ENCODE assay signal across 1 cellular context in the genomic region with DNA sequence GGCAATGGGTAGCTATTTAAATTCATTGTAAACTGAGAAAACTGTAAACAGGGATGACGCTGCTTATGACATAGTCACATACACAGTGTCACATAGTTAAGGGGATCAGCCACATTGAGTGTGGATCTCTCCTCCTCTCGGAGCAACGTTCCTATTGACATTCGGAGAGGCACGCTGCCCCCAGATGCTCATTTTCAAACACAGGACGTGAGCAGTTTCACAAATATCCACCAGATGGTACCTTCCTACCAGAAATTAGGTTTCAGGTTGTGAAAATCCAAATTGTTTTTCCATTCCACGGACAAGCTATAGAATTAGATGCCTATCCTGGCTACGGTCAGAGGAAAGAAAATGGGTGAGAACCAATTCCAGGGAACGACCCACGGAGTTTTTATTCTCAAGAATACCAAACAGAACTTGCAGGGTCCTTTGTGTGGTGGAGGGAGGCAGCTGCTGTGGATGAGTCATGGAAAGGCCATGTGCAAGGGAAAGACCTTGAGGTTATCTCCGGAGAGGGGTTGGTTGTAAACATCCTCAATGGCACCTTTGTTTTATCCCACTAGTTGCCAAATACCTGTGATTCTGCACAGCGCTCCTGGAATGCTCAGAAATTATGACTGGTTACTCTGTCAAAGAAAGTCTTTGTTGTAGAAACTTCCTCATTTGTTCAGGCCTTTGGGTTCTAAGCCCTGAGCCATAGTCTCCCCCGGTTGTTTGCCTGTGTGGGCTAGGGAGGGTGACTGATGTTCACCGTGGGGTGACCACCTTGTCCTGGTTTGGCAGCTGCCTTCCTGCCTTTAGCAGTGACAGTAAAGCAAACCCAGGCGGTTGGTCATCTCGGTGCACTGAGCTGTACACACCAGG.
TF ChIP-seq lines count a peak whose summit lies in the region.

No MANE protein-coding gene starts in this region.

TF ChIP-seq in HepG2, 621 proteins besides CTCF, POLR2A, EP300 and RAD21 (continued from another document and continues in another):
- TF ChIP-seq, protein P1, sequence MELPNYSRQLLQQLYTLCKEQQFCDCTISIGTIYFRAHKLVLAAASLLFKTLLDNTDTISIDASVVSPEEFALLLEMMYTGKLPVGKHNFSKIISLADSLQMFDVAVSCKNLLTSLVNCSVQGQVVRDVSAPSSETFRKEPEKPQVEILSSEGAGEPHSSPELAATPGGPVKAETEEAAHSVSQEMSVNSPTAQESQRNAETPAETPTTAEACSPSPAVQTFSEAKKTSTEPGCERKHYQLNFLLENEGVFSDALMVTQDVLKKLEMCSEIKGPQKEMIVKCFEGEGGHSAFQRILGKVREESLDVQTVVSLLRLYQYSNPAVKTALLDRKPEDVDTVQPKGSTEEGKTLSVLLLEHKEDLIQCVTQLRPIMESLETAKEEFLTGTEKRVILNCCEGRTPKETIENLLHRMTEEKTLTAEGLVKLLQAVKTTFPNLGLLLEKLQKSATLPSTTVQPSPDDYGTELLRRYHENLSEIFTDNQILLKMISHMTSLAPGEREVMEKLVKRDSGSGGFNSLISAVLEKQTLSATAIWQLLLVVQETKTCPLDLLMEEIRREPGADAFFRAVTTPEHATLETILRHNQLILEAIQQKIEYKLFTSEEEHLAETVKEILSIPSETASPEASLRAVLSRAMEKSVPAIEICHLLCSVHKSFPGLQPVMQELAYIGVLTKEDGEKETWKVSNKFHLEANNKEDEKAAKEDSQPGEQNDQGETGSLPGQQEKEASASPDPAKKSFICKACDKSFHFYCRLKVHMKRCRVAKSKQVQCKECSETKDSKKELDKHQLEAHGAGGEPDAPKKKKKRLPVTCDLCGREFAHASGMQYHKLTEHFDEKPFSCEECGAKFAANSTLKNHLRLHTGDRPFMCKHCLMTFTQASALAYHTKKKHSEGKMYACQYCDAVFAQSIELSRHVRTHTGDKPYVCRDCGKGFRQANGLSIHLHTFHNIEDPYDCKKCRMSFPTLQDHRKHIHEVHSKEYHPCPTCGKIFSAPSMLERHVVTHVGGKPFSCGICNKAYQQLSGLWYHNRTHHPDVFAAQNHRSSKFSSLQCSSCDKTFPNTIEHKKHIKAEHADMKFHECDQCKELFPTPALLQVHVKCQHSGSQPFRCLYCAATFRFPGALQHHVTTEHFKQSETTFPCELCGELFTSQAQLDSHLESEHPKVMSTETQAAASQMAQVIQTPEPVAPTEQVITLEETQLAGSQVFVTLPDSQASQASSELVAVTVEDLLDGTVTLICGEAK (IDR thresholded peaks at IDR 0.05) = no peak
- TF ChIP-seq, protein P1 (CRISPR knock-in tag; IDR thresholded peaks at IDR 0.05) = peak; percentile 85; the same call in 1 of the 2 replicates
- TF ChIP-seq, protein P2, sequence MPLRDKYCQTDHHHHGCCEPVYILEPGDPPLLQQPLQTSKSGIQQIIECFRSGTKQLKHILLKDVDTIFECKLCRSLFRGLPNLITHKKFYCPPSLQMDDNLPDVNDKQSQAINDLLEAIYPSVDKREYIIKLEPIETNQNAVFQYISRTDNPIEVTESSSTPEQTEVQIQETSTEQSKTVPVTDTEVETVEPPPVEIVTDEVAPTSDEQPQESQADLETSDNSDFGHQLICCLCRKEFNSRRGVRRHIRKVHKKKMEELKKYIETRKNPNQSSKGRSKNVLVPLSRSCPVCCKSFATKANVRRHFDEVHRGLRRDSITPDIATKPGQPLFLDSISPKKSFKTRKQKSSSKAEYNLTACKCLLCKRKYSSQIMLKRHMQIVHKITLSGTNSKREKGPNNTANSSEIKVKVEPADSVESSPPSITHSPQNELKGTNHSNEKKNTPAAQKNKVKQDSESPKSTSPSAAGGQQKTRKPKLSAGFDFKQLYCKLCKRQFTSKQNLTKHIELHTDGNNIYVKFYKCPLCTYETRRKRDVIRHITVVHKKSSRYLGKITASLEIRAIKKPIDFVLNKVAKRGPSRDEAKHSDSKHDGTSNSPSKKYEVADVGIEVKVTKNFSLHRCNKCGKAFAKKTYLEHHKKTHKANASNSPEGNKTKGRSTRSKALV (CRISPR knock-in tag; IDR thresholded peaks at IDR 0.05) = peak; percentile 35; the same call in 1 of the 2 replicates
- TF ChIP-seq MATR3 (CRISPR knock-in tag; IDR thresholded peaks at IDR 0.05) (no peak), SMYD3 (CRISPR knock-in tag; IDR thresholded peaks at IDR 0.05) (no peak), SMC3 (IDR thresholded peaks at IDR 0.05; ENCODE audit: low read length) (peak; percentile 74), MIER3 (CRISPR knock-in tag; IDR thresholded peaks at IDR 0.05; ENCODE audit: borderline replicate concordance) (peak; percentile 82; the same call in 1 of the 2 replicates), ZBTB7A (CRISPR knock-in tag; IDR thresholded peaks at IDR 0.05) (peak; percentile 78), HNF4A (CRISPR knock-in tag; IDR thresholded peaks at IDR 0.05) (peak; percentile 80), SIN3B (IDR thresholded peaks at IDR 0.05; ENCODE audit: low read length) (no peak), ZNF30 (CRISPR knock-in tag; IDR thresholded peaks at IDR 0.05) (no peak), NR3C1 (CRISPR knock-in tag; IDR thresholded peaks at IDR 0.05) (no peak), HNRNPLL (IDR thresholded peaks at IDR 0.05; ENCODE audit: low read depth, low read length, poor library complexity, severe bottlenecking) (no peak), ZKSCAN1 (IDR thresholded peaks at IDR 0.05; ENCODE audit: low read length) (no peak; the same call in none of the 2 replicates), GABPA (IDR thresholded peaks at IDR 0.05; ENCODE audit: low read depth, low read length) (no peak), GABPA (CRISPR knock-in tag; IDR thresholded peaks at IDR 0.05; ENCODE audit: low read depth) (peak; percentile 55), NCOA5 (CRISPR knock-in tag; IDR thresholded peaks at IDR 0.05) (no peak)
- TF ChIP-seq, protein P3, sequence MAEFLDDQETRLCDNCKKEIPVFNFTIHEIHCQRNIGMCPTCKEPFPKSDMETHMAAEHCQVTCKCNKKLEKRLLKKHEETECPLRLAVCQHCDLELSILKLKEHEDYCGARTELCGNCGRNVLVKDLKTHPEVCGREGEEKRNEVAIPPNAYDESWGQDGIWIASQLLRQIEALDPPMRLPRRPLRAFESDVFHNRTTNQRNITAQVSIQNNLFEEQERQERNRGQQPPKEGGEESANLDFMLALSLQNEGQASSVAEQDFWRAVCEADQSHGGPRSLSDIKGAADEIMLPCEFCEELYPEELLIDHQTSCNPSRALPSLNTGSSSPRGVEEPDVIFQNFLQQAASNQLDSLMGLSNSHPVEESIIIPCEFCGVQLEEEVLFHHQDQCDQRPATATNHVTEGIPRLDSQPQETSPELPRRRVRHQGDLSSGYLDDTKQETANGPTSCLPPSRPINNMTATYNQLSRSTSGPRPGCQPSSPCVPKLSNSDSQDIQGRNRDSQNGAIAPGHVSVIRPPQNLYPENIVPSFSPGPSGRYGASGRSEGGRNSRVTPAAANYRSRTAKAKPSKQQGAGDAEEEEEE (CRISPR knock-in tag; IDR thresholded peaks at IDR 0.05; ENCODE audit: borderline replicate concordance) = 0 out of 2 replicates have a peak, but pooled peaks have one; percentile 23
- TF ChIP-seq, protein P4, sequence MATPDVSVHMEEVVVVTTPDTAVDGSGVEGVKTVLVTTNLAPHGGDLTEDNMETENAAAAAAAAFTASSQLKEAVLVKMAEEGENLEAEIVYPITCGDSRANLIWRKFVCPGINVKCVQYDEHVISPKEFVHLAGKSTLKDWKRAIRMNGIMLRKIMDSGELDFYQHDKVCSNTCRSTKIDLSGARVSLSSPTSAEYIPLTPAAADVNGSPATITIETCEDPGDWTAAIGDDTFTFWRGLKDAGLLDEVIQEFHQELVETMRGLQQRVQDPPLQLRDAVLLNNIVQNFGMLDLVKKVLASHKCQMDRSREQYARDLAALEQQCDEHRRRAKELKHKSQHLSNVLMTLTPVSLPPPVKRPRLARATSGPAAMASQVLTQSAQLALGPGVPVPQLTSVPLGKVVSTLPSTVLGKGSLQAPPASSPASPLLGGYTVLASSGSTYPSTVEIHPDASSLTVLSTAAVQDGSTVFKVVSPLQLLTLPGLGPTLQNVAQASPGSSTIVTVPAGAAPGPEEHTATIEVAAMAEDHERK (CRISPR knock-in tag; IDR thresholded peaks at IDR 0.05; ENCODE audit: low read depth) = 0 out of 2 replicates have a peak, but pooled peaks have one; percentile 20
- TF ChIP-seq, protein P5, sequence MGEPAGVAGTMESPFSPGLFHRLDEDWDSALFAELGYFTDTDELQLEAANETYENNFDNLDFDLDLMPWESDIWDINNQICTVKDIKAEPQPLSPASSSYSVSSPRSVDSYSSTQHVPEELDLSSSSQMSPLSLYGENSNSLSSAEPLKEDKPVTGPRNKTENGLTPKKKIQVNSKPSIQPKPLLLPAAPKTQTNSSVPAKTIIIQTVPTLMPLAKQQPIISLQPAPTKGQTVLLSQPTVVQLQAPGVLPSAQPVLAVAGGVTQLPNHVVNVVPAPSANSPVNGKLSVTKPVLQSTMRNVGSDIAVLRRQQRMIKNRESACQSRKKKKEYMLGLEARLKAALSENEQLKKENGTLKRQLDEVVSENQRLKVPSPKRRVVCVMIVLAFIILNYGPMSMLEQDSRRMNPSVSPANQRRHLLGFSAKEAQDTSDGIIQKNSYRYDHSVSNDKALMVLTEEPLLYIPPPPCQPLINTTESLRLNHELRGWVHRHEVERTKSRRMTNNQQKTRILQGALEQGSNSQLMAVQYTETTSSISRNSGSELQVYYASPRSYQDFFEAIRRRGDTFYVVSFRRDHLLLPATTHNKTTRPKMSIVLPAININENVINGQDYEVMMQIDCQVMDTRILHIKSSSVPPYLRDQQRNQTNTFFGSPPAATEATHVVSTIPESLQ (CRISPR knock-in tag; conservative IDR thresholded peaks at IDR 0.05) = peak; percentile 65
- TF ChIP-seq, protein P6, sequence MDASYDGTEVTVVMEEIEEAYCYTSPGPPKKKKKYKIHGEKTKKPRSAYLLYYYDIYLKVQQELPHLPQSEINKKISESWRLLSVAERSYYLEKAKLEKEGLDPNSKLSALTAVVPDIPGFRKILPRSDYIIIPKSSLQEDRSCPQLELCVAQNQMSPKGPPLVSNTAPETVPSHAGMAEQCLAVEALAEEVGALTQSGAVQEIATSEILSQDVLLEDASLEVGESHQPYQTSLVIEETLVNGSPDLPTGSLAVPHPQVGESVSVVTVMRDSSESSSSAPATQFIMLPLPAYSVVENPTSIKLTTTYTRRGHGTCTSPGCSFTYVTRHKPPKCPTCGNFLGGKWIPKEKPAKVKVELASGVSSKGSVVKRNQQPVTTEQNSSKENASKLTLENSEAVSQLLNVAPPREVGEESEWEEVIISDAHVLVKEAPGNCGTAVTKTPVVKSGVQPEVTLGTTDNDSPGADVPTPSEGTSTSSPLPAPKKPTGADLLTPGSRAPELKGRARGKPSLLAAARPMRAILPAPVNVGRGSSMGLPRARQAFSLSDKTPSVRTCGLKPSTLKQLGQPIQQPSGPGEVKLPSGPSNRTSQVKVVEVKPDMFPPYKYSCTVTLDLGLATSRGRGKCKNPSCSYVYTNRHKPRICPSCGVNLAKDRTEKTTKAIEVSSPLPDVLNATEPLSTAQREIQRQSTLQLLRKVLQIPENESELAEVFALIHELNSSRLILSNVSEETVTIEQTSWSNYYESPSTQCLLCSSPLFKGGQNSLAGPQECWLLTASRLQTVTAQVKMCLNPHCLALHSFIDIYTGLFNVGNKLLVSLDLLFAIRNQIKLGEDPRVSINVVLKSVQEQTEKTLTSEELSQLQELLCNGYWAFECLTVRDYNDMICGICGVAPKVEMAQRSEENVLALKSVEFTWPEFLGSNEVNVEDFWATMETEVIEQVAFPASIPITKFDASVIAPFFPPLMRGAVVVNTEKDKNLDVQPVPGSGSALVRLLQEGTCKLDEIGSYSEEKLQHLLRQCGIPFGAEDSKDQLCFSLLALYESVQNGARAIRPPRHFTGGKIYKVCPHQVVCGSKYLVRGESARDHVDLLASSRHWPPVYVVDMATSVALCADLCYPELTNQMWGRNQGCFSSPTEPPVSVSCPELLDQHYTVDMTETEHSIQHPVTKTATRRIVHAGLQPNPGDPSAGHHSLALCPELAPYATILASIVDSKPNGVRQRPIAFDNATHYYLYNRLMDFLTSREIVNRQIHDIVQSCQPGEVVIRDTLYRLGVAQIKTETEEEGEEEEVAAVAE (CRISPR knock-in tag; IDR thresholded peaks at IDR 0.05; ENCODE audit: borderline replicate concordance) = no peak; the same call in 1 of the 2 replicates
- TF ChIP-seq, protein P7, sequence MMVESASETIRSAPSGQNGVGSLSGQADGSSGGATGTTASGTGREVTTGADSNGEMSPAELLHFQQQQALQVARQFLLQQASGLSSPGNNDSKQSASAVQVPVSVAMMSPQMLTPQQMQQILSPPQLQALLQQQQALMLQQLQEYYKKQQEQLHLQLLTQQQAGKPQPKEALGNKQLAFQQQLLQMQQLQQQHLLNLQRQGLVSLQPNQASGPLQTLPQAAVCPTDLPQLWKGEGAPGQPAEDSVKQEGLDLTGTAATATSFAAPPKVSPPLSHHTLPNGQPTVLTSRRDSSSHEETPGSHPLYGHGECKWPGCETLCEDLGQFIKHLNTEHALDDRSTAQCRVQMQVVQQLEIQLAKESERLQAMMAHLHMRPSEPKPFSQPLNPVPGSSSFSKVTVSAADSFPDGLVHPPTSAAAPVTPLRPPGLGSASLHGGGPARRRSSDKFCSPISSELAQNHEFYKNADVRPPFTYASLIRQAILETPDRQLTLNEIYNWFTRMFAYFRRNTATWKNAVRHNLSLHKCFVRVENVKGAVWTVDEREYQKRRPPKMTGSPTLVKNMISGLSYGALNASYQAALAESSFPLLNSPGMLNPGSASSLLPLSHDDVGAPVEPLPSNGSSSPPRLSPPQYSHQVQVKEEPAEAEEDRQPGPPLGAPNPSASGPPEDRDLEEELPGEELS (CRISPR knock-in tag; IDR thresholded peaks at IDR 0.05) = peak; percentile 92
